Comparison of ENCODE assay signal across 19 cellular contexts in genomic region chr14:103319422-103319821, GRCh38. TPM values are rescaled to one million over a fixed set of nuclear protein-coding genes. Genes with fewer than 3 reads are reported as not detected.
DNase-seq lines count a peak whose midpoint lies in the region; ATAC-seq and TF ChIP-seq lines count a peak whose summit lies in the region.
"Had no signal": no experiment of that assay in that cellular context is flagged by ENCODE, and none has a peak within 500 bp of the region (broad histone marks: within the 10 kb centered on the region; RNA-seq: fewer than 3 reads in every experiment).

No MANE protein-coding gene starts in this region.

- no peak for TF ChIP-seq CTCF in activated CD8-positive, alpha-beta T cell treated with anti-CD3 and anti-CD28 coated beads for 36 hours (IDR thresholded peaks at IDR 0.05)
- no peak for TF ChIP-seq CTCF in osteocyte (IDR thresholded peaks at IDR 0.05)

- ATAC-seq in GM21717 (IDR thresholded peaks at IDR 0.05; ENCODE audit: unreplicated experiment), result peak; percentile 85
- ATAC-seq in HG03045 (IDR thresholded peaks at IDR 0.05; ENCODE audit: unreplicated experiment), result peak; percentile 79
- peak; percentile 12 for ATAC-seq in activated T-helper 17 cell treated with anti-CD3 and anti-CD28 coated beads, Interleukin-2, amount 50 U/mL, for 72 hours (replicated peaks)
- no peak for ATAC-seq in activated CD8-positive, alpha-beta T cell treated with anti-CD3 and anti-CD28 coated beads for 36 hours
- ATAC-seq: CD8-positive, alpha-beta T cell; natural killer cell had no signal

- DNase-seq in activated CD8-positive, alpha-beta T cell treated with anti-CD3 and anti-CD28 coated beads for 36 hours, result no peak
- DNase-seq in T1000 (lab: John Stamatoyannopoulos, UW), result no peak
- DNase-seq in osteocyte (ENCODE audit: extremely low spot score, unreplicated experiment), result no peak
- no peak for DNase-seq in NCI-H510A treated with DMSO at 0.1 percent for 48 hours (lab: John Stamatoyannopoulos, UW)
- DNase-seq: ACHN; activated CD4-positive, CD25-positive, alpha-beta regulatory T cell; activated naive CD4-positive, alpha-beta T cell treated with Interleukin-2 at 50 U/mL for 16 hours; CD8-positive, alpha-beta T cell; foreskin melanocyte; H9; MM.1S; natural killer cell; NCI-H1930; NCI-H774 had no signal

- no peaks in the 10 kb centered on the region for H3K36me3 Mint-ChIP-seq in activated T-helper 17 cell treated with anti-CD3 and anti-CD28 coated beads, Interleukin-2, amount 50 U/mL, for 72 hours (ENCODE audit: low read depth)
- no peaks in the 10 kb centered on the region for H3K36me3 Mint-ChIP-seq in activated CD8-positive, alpha-beta T cell treated with anti-CD3 and anti-CD28 coated beads for 36 hours (ENCODE audit: low read depth)
- H3K36me3 Mint-ChIP-seq in osteocyte (ENCODE audit: unreplicated experiment), result no peaks in the 10 kb centered on the region
- H3K36me3 Mint-ChIP-seq: CD8-positive, alpha-beta T cell; natural killer cell had no signal

- H3K27ac Mint-ChIP-seq in activated T-helper 17 cell treated with anti-CD3 and anti-CD28 coated beads, Interleukin-2, amount 50 U/mL, for 72 hours, result no peak overlapping the region
- H3K27ac Mint-ChIP-seq in activated CD8-positive, alpha-beta T cell treated with anti-CD3 and anti-CD28 coated beads for 36 hours, result no peak overlapping the region
- H3K27ac Mint-ChIP-seq in osteocyte (ENCODE audit: unreplicated experiment), result no peak overlapping the region
- H3K27ac Mint-ChIP-seq: CD8-positive, alpha-beta T cell; natural killer cell; stimulated activated naive CD8-positive, alpha-beta T cell treated with anti-CD3 and anti-CD28 coated beads, Interleukin-15, Interleukin-2, amounts not matched to agents 100 ng/mL and 50 ng/mL, for 24 hours had no signal

- H3K4me1 Mint-ChIP-seq in activated T-helper 17 cell treated with anti-CD3 and anti-CD28 coated beads, Interleukin-2, amount 50 U/mL, for 72 hours, result no peaks in the 10 kb centered on the region
- H3K4me1 Mint-ChIP-seq in activated CD8-positive, alpha-beta T cell treated with anti-CD3 and anti-CD28 coated beads for 36 hours (ENCODE audit: low read depth), result no peaks in the 10 kb centered on the region
- H3K4me1 Mint-ChIP-seq in osteocyte (ENCODE audit: unreplicated experiment), result no peaks in the 10 kb centered on the region
- H3K4me1 Mint-ChIP-seq: natural killer cell had no signal

- POLR2A ChIA-PET in activated CD8-positive, alpha-beta T cell treated with anti-CD3 and anti-CD28 coated beads for 36 hours (lab: Charles Lee), result no interaction called here

- H3K9me3 Mint-ChIP-seq in activated T-helper 17 cell treated with anti-CD3 and anti-CD28 coated beads, Interleukin-2, amount 50 U/mL, for 72 hours, result no peaks in the 10 kb centered on the region
- no peaks in the 10 kb centered on the region for H3K9me3 Mint-ChIP-seq in activated CD8-positive, alpha-beta T cell treated with anti-CD3 and anti-CD28 coated beads for 36 hours
- H3K9me3 Mint-ChIP-seq in osteocyte (ENCODE audit: unreplicated experiment), result no peaks in the 10 kb centered on the region
- H3K9me3 Mint-ChIP-seq: CD8-positive, alpha-beta T cell; H9; natural killer cell; stimulated activated naive CD8-positive, alpha-beta T cell treated with anti-CD3 and anti-CD28 coated beads, Interleukin-15, Interleukin-2, amounts not matched to agents 100 ng/mL and 50 ng/mL, for 24 hours had no signal

- H3K27me3 Mint-ChIP-seq in activated T-helper 17 cell treated with anti-CD3 and anti-CD28 coated beads, Interleukin-2, amount 50 U/mL, for 72 hours, result peaks cover 21% of the 10 kb centered on the region
- peaks cover 11% of the 10 kb centered on the region for H3K27me3 Mint-ChIP-seq in activated CD8-positive, alpha-beta T cell treated with anti-CD3 and anti-CD28 coated beads for 36 hours
- H3K27me3 Mint-ChIP-seq in osteocyte (ENCODE audit: unreplicated experiment), result peaks cover 28% of the 10 kb centered on the region

- intact Hi-C loops in activated CD8-positive, alpha-beta T cell treated with anti-CD3 and anti-CD28 coated beads for 36 hours (cut with micrococcal nuclease), result no loop called here

- peak; percentile 17 for TF ChIP-seq POLR2A in GM15510 (IDR thresholded peaks at IDR 0.05; ENCODE audit: borderline replicate concordance, extremely low read depth, insufficient read length)

- H3K4me3 Mint-ChIP-seq in activated T-helper 17 cell treated with anti-CD3 and anti-CD28 coated beads, Interleukin-2, amount 50 U/mL, for 72 hours, result no peak overlapping the region
- H3K4me3 Mint-ChIP-seq in activated CD8-positive, alpha-beta T cell treated with anti-CD3 and anti-CD28 coated beads for 36 hours, result no peak overlapping the region
- no peak overlapping the region for H3K4me3 Mint-ChIP-seq in osteocyte (ENCODE audit: unreplicated experiment)
- H3K4me3 Mint-ChIP-seq: CD8-positive, alpha-beta T cell; natural killer cell; stimulated activated naive CD8-positive, alpha-beta T cell treated with anti-CD3 and anti-CD28 coated beads, Interleukin-15, Interleukin-2, amounts not matched to agents 100 ng/mL and 50 ng/mL, for 24 hours had no signal

- CTCF ChIA-PET in activated CD8-positive, alpha-beta T cell treated with anti-CD3 and anti-CD28 coated beads for 36 hours (lab: Charles Lee), result no interaction called here

RNA-seq across cellular contexts. Expression of gene EIF5, which starts 14.6 kb away (rescaled TPM):
- 100 to 1,000 TPM; 196 to 296 TPM for total RNA-seq in activated T-helper 17 cell treated with anti-CD3 and anti-CD28 coated beads, Interleukin-2, amount 50 U/mL, for 72 hours
- total RNA-seq in activated CD8-positive, alpha-beta T cell treated with anti-CD3 and anti-CD28 coated beads for 36 hours, result 100 to 1,000 TPM; 202 to 207 TPM
- 214 and 229 TPM in 2 replicates for total RNA-seq in osteocyte
